In genomic region chr19:58243351-58243750, GRCh38 we compare ENCODE assay signal across 1 cellular context.
TF ChIP-seq lines count a peak whose summit lies in the region.

No MANE protein-coding gene starts in this region.

TF ChIP-seq in K562, 482 proteins besides CTCF, POLR2A, EP300 and RAD21 (continued from another document):
- TF ChIP-seq NR0B1 (IDR thresholded peaks at IDR 0.05; ENCODE audit: partially characterized antibody) (no peak), ZNF655 (CRISPR knock-in tag; IDR thresholded peaks at IDR 0.05) (no peak), HDAC1 (IDR thresholded peaks at IDR 0.05) (no peak), FOXK2 (conservative IDR thresholded peaks at IDR 0.05 in 1 of 2, IDR thresholded peaks at IDR 0.05 in 1 of 2; ENCODE audit: low read depth in 2 of 2) (no peak), MCM5 (IDR thresholded peaks at IDR 0.05; ENCODE audit: low read depth) (no peak), ZNF592 (IDR thresholded peaks at IDR 0.05) (no peak), MYC (IDR thresholded peaks at IDR 0.05; ENCODE audit: low read depth, low read length) (no peak), MYC (CRISPR knock-in tag; IDR thresholded peaks at IDR 0.05; ENCODE audit: borderline replicate concordance, low read depth) (no peak), RFX7 (CRISPR knock-in tag; IDR thresholded peaks at IDR 0.05) (no peak), SRF (CRISPR knock-in tag; IDR thresholded peaks at IDR 0.05) (no peak), KLF10 (CRISPR knock-in tag; IDR thresholded peaks at IDR 0.05) (no peak), ID3 (CRISPR knock-in tag; IDR thresholded peaks at IDR 0.05) (no peak), ID3 (tag; IDR thresholded peaks at IDR 0.05) (no peak), RUNX1 (IDR thresholded peaks at IDR 0.05; ENCODE audit: low read depth) (no peak), FIP1L1 (IDR thresholded peaks at IDR 0.05; ENCODE audit: low read depth, low read length, poor library complexity, severe bottlenecking) (no peak), ZNF253 (CRISPR knock-in tag; conservative IDR thresholded peaks at IDR 0.05) (no peak), ZNF41 (CRISPR knock-in tag; conservative IDR thresholded peaks at IDR 0.05) (no peak), CBX5 (IDR thresholded peaks at IDR 0.05; ENCODE audit: borderline replicate concordance, low read depth) (no peak), ERF (CRISPR knock-in tag; IDR thresholded peaks at IDR 0.05) (no peak), ETS1 (conservative IDR thresholded peaks at IDR 0.05; ENCODE audit: control insufficient read depth, low read depth, low read length) (no peak)
